Comparison of ENCODE assay signal across 7 cellular contexts in genomic region chr20:35723275-35723639, GRCh38. TPM values are rescaled to one million over a fixed set of nuclear protein-coding genes. Genes with fewer than 3 reads are reported as not detected.
DNase-seq lines count a peak whose midpoint lies in the region; ATAC-seq, FAIRE-seq and TF ChIP-seq lines count a peak whose summit lies in the region.
"Not testable (repeated sequence)": the region's sequence is repeated elsewhere in the genome, so short reads cannot be mapped to it uniquely, and the experiment has no call there.

No MANE protein-coding gene starts in this region.

- in situ Hi-C loops in K562 (cut with MboI) = not testable (repeated sequence)

- not testable (repeated sequence) for TF ChIP-seq POLR2A in K562 (conservative IDR thresholded peaks at IDR 0.05)

- peak overlapping the region in 5 of 7 donors; percentile 17 to 81 (median 43) for H3K27ac Mint-ChIP-seq in CD4-positive, alpha-beta memory T cell
- H3K27ac Mint-ChIP-seq in HFFc6 = peak overlapping the region; percentile 40
- H3K27ac Mint-ChIP-seq in activated CD4-positive, alpha-beta memory T cell treated with anti-CD3 and anti-CD28 coated beads for 36 hours = peak overlapping the region; percentile 54
- peak overlapping the region; percentile 88 for H3K27ac Mint-ChIP-seq in activated T-cell treated with anti-CD3 and anti-CD28 coated beads, Interleukin-2, amount 50 U/mL, for 72 hours
- peak overlapping the region; percentile 69 to 89 (median 78) for H3K27ac Mint-ChIP-seq in immature natural killer cell

- peaks cover 88% of the 10 kb centered on the region for H3K36me3 ChIP-seq in CD4-positive, alpha-beta memory T cell (ENCODE audit: insufficient read depth, low read length)
- peaks cover 96% of the 10 kb centered on the region for H3K36me3 ChIP-seq in K562 (ENCODE audit: control insufficient read depth, insufficient read depth, low read length)
- peaks cover 11 to 100% of the 10 kb centered on the region in 2 donors for H3K36me3 ChIP-seq in psoas muscle (ENCODE audit: insufficient read depth in 1 of 2, low read depth in 1 of 2)

- H2AFZ ChIP-seq in K562 (ENCODE audit: low read depth, low read length) = not testable (repeated sequence)

- CTCF ChIA-PET in CD4-positive, alpha-beta memory T cell (lab: Charles Lee; ENCODE audit: partially characterized antibody); K562 (lab: Yijun Ruan, JAX; ENCODE audit: low intra/inter-chr PET ratio): not testable (repeated sequence)
- CTCF ChIA-PET in activated CD4-positive, alpha-beta memory T cell treated with anti-CD3 and anti-CD28 coated beads for 36 hours (lab: Charles Lee) = interaction anchor here (1.0 kb wide), 1 partner anchor 161 kb away, joined by 3 read pairs; no protein-coding TSS in a partner anchor

- not testable (repeated sequence) for TF ChIP-seq RAD21 in K562 (CRISPR knock-in tag; conservative IDR thresholded peaks at IDR 0.05 in 1 of 2, IDR thresholded peaks at IDR 0.05 in 1 of 2)

- H3K27ac ChIP-seq in CD4-positive, alpha-beta memory T cell (ENCODE audit: low read depth, low read length); K562 (ENCODE audit: extremely low read depth, low read depth, low read length): not testable (repeated sequence)
- H3K27ac ChIP-seq in psoas muscle = peak overlapping the region; percentile 1

- H3K9me3 Mint-ChIP-seq in CD4-positive, alpha-beta memory T cell; HFFc6; activated CD4-positive, alpha-beta memory T cell treated with anti-CD3 and anti-CD28 coated beads for 36 hours; activated T-cell treated with anti-CD3 and anti-CD28 coated beads, Interleukin-2, amount 50 U/mL, for 72 hours; immature natural killer cell: not testable (repeated sequence)

- BruUV-seq in K562 (replicated peaks; lab: Mats Ljungman, UMichigan) = not testable (repeated sequence)

- not testable (repeated sequence) for DNase-seq in CD4-positive, alpha-beta memory T cell; HFFc6; activated CD4-positive, alpha-beta memory T cell treated with anti-CD3 and anti-CD28 coated beads for 36 hours; activated T-cell treated with anti-CD3 and anti-CD28 coated beads, Interleukin-2, amount 50 U/mL, for 72 hours; K562 (ENCODE audit: extremely low read depth in 1 of 4, low spot score in 3 of 4); immature natural killer cell; psoas muscle

- peaks cover 56 to 77% of the 10 kb centered on the region in 2 donors for H3K36me3 Mint-ChIP-seq in CD4-positive, alpha-beta memory T cell
- H3K36me3 Mint-ChIP-seq in HFFc6 (ENCODE audit: low read depth) (peaks cover 47% of the 10 kb centered on the region), immature natural killer cell (peaks cover 36 to 59% (median 45%) of the 10 kb centered on the region in 3 donors)
- peaks cover 67% of the 10 kb centered on the region for H3K36me3 Mint-ChIP-seq in activated CD4-positive, alpha-beta memory T cell treated with anti-CD3 and anti-CD28 coated beads for 36 hours
- peaks cover 32 to 71% of the 10 kb centered on the region in 2 donors for H3K36me3 Mint-ChIP-seq in activated T-cell treated with anti-CD3 and anti-CD28 coated beads, Interleukin-2, amount 50 U/mL, for 72 hours (ENCODE audit: insufficient read depth in 2 of 2)

- TF ChIP-seq EP300 in K562 (IDR thresholded peaks at IDR 0.05; ENCODE audit: low read length) = not testable (repeated sequence)

- H3K4me3 ChIP-seq in CD4-positive, alpha-beta memory T cell (ENCODE audit: low read length in 2 of 2); K562; psoas muscle: not testable (repeated sequence)

- POLR2A ChIA-PET in CD4-positive, alpha-beta memory T cell (lab: Charles Lee; ENCODE audit: partially characterized antibody) = interaction anchor here (0.9 to 2.5 kb wide), 2 partner anchors 10 to 19 kb away, joined by 3 to 10 read pairs; partner anchors contain the start of gene RBM39
- POLR2A ChIA-PET in activated CD4-positive, alpha-beta memory T cell treated with anti-CD3 and anti-CD28 coated beads for 36 hours (lab: Charles Lee) = interaction anchor here (1.5 kb wide), 1 partner anchor 8 kb away, joined by 7 read pairs; no protein-coding TSS in a partner anchor
- POLR2A ChIA-PET in K562 (lab: Yijun Ruan, JAX) = interaction anchor here (0.6 to 7.2 kb wide), 4 partner anchors 9 to 59 kb away, joined by 3 to 102 read pairs (median 4); partner anchors contain the start of genes NFS1 and ROMO1

- H3K4me1 Mint-ChIP-seq in CD4-positive, alpha-beta memory T cell = peaks cover 21 to 61% (median 39%) of the 10 kb centered on the region in 4 donors
- H3K4me1 Mint-ChIP-seq in HFFc6 (ENCODE audit: low read depth) (peaks cover 29% of the 10 kb centered on the region), immature natural killer cell (peaks cover 36 to 61% of the 10 kb centered on the region in 2 donors)
- H3K4me1 Mint-ChIP-seq in activated CD4-positive, alpha-beta memory T cell treated with anti-CD3 and anti-CD28 coated beads for 36 hours (ENCODE audit: low read depth) = peaks cover 41% of the 10 kb centered on the region
- peaks cover 53% of the 10 kb centered on the region for H3K4me1 Mint-ChIP-seq in activated T-cell treated with anti-CD3 and anti-CD28 coated beads, Interleukin-2, amount 50 U/mL, for 72 hours (ENCODE audit: low read depth)

- not testable (repeated sequence) for H3K9me3 ChIP-seq in CD4-positive, alpha-beta memory T cell (ENCODE audit: control insufficient read depth in 1 of 2, low read length in 2 of 2); K562 (replicated peaks; ENCODE audit: control insufficient read depth, insufficient read depth, low read depth, low read length); psoas muscle

- peaks cover 24% of the 10 kb centered on the region for H4K20me1 ChIP-seq in K562 (replicated peaks; ENCODE audit: control insufficient read depth, insufficient read depth, low read length)

- WGBS in K562 (ENCODE audit: insufficient coverage, low coverage, missing lambda C conversion rate) = 93% methylated on average over 4 of the region's 4 CpGs
- 72 to 86% (median 77%) methylated on average over 4 of the region's 4 CpGs for WGBS in psoas muscle, 3 donors

- peak in 1 of 2 donors; percentile 6 for ATAC-seq in activated T-cell treated with anti-CD3 and anti-CD28 coated beads, Interleukin-2, amount 50 U/mL, for 72 hours (replicated peaks in 1 of 2)
- not testable (repeated sequence) for ATAC-seq in K562
- ATAC-seq in psoas muscle = peak in 1 of 4 donors; percentile 4

- H3K4me2 ChIP-seq in K562 (ENCODE audit: insufficient read depth, low read length) = not testable (repeated sequence)

- not testable (repeated sequence) for H3K9ac ChIP-seq in K562 (ENCODE audit: insufficient read depth in 1 of 2, low read depth in 2 of 2, low read length in 2 of 2)

- peak overlapping the region in 1 of 8 donors; percentile 43 for H3K4me3 Mint-ChIP-seq in CD4-positive, alpha-beta memory T cell
- not testable (repeated sequence) for H3K4me3 Mint-ChIP-seq in HFFc6; activated CD4-positive, alpha-beta memory T cell treated with anti-CD3 and anti-CD28 coated beads for 36 hours
- H3K4me3 Mint-ChIP-seq in activated T-cell treated with anti-CD3 and anti-CD28 coated beads, Interleukin-2, amount 50 U/mL, for 72 hours = peak overlapping the region in 1 of 2 donors; percentile 54
- peak overlapping the region; percentile 36 to 68 (median 51) for H3K4me3 Mint-ChIP-seq in immature natural killer cell

- not testable (repeated sequence) for TF ChIP-seq CTCF in HFFc6 (IDR thresholded peaks at IDR 0.05); K562 (IDR thresholded peaks at IDR 0.05 in 2 of 3, conservative IDR thresholded peaks at IDR 0.05 in 1 of 3; ENCODE audit: insufficient read depth in 2 of 3, low read depth in 1 of 3, low read length in 3 of 3); psoas muscle (IDR thresholded peaks at IDR 0.05)

- not testable (repeated sequence) for H3K9me1 ChIP-seq in K562 (ENCODE audit: control insufficient read depth, insufficient read depth, low read length)

- not testable (repeated sequence) for H3K27me3 ChIP-seq in CD4-positive, alpha-beta memory T cell (ENCODE audit: insufficient read depth, low read length); K562 (ENCODE audit: control insufficient read depth in 2 of 2, insufficient read depth in 2 of 2, low read length in 2 of 2); psoas muscle (ENCODE audit: insufficient read depth in 3 of 3, low read length in 2 of 3)

- not testable (repeated sequence) for FAIRE-seq in K562 (lab: Jason Lieb, UNC)

- intact Hi-C loops in CD4-positive, alpha-beta memory T cell (cut with micrococcal nuclease) = loop anchor here (10.0 kb wide), 1 partner anchor 52 kb away; the partner anchor contains the start of gene PHF20
- intact Hi-C loops in activated CD4-positive, alpha-beta memory T cell treated with anti-CD3 and anti-CD28 coated beads for 36 hours (cut with micrococcal nuclease); K562 (cut with micrococcal nuclease); psoas muscle (cut with DNase I): not testable (repeated sequence)

- peaks cover 48% of the 10 kb centered on the region for H3K4me1 ChIP-seq in CD4-positive, alpha-beta memory T cell (ENCODE audit: insufficient read depth, low read length)
- not testable (repeated sequence) for H3K4me1 ChIP-seq in K562 (replicated peaks in 1 of 2; ENCODE audit: control insufficient read depth in 2 of 2, insufficient read depth in 2 of 2, low read length in 2 of 2)
- H3K4me1 ChIP-seq in psoas muscle = peaks cover 63% of the 10 kb centered on the region

- peaks cover 84% of the 10 kb centered on the region for H3K79me2 ChIP-seq in K562 (ENCODE audit: control insufficient read depth, insufficient read depth, low read length)

- not testable (repeated sequence) for H3K27me3 Mint-ChIP-seq in CD4-positive, alpha-beta memory T cell; activated CD4-positive, alpha-beta memory T cell treated with anti-CD3 and anti-CD28 coated beads for 36 hours; activated T-cell treated with anti-CD3 and anti-CD28 coated beads, Interleukin-2, amount 50 U/mL, for 72 hours (ENCODE audit: low read depth)
- H3K27me3 Mint-ChIP-seq in HFFc6 (ENCODE audit: insufficient read depth) = peaks cover 19% of the 10 kb centered on the region
- peaks cover 18 to 64% (median 53%) of the 10 kb centered on the region in 3 donors for H3K27me3 Mint-ChIP-seq in immature natural killer cell (ENCODE audit: low read depth in 3 of 3)

RNA-seq across cellular contexts. Expression of gene RBM39, which starts 18.8 kb away (rescaled TPM):
- total RNA-seq in CD4-positive, alpha-beta memory T cell = 100 to 1,000 TPM; 631 to 665 TPM
- 100 to 1,000 TPM in 1 of 2 donors, 10 to 100 TPM in 1; 76.7 to 153 TPM for polyA plus RNA-seq in CD4-positive, alpha-beta memory T cell
- 100 to 1,000 TPM; 162 to 198 (median 185) TPM for total RNA-seq in HFFc6 (2021; fragmentation: NEBNext Ultra II Directional; extraction: Animal tissue kit (Norgen Biotek cat#: 25700))
- total RNA-seq in activated CD4-positive, alpha-beta memory T cell treated with anti-CD3 and anti-CD28 coated beads for 36 hours = 100 to 1,000 TPM; 243 to 259 TPM
- 100 to 1,000 TPM; 431 to 525 TPM for total RNA-seq in activated T-cell treated with anti-CD3 and anti-CD28 coated beads, Interleukin-2, amount 50 U/mL, for 72 hours
- 377 and 1,084 TPM in 2 replicates for total RNA-seq in K562 (2011; cell fraction: chromatin; rRNA removed; ENCODE audit: low replicate concordance)
- total RNA-seq in K562 (2011; cell fraction: nucleolus; rRNA removed) = 154 and 218 TPM in 2 replicates
- 345 and 673 TPM in 2 replicates for total RNA-seq in K562 (2011; cell fraction: nucleoplasm; rRNA removed)
- total RNA-seq in K562 (2014; rRNA removed) = 241 and 314 TPM in 2 replicates
- total RNA-seq in K562 (2014; rRNA removed; fragmentation: Illumina TruSeq; extraction: Trizol) = 305 and 330 TPM in 2 replicates
- total RNA-seq in K562 (2015; rRNA removed; fragmentation: Illumina TruSeq; extraction: Trizol) = 297 and 319 TPM in 2 replicates
- 241 and 250 TPM in 2 replicates for total RNA-seq in K562 (2021)
- polyA plus RNA-seq in K562 (2011; rRNA removed) = 187 and 191 TPM in 2 replicates
- 33.0 and 80.4 TPM in 2 replicates for polyA plus RNA-seq in K562 (2011; cell fraction: cytosol; rRNA removed)
- polyA plus RNA-seq in K562 (2011; cell fraction: nucleus; rRNA removed) = 662 and 820 TPM in 2 replicates
- 185 and 194 TPM in 2 replicates for polyA plus RNA-seq in K562 (2012)
- 213 and 218 TPM in 2 replicates for polyA plus RNA-seq in K562 (2014; fragmentation: Illumina TruSeq; extraction: Trizol)
- polyA plus RNA-seq in K562 (2014; fragmentation: Nextera tagmentation; extraction: Ambion mirVana) = 100 to 1,000 TPM; 143 to 198 TPM
- 212 and 228 TPM in 2 replicates for polyA plus RNA-seq in K562 (2014; rRNA removed)
- 178 and 203 TPM in 2 replicates for polyA minus RNA-seq in K562 (2011; rRNA and poly(A)+ RNA removed)
- polyA minus RNA-seq in K562 (2011; cell fraction: cytosol; rRNA and poly(A)+ RNA removed) = 67.8 and 77.2 TPM in 2 replicates
- polyA minus RNA-seq in K562 (2011; cell fraction: nucleus; rRNA and poly(A)+ RNA removed) = 241 and 336 TPM in 2 replicates
- 100 to 1,000 TPM; 120 to 203 (median 142) TPM for polyA plus RNA-seq in immature natural killer cell
- total RNA-seq in psoas muscle = 100 to 1,000 TPM in 3 of 4 donors, 10 to 100 TPM in 1; 93.0 to 171 (median 139) TPM
- polyA plus RNA-seq in psoas muscle = 100 to 1,000 TPM; 115 to 151 (median 123) TPM

RNA-seq across cellular contexts. Expression of gene ROMO1, which starts 24.1 kb away (rescaled TPM):
- total RNA-seq in CD4-positive, alpha-beta memory T cell = 10 to 100 TPM; 38.4 to 43.8 TPM
- 100 to 1,000 TPM; 273 to 335 TPM for polyA plus RNA-seq in CD4-positive, alpha-beta memory T cell
- total RNA-seq in HFFc6 (2021; fragmentation: NEBNext Ultra II Directional; extraction: Animal tissue kit (Norgen Biotek cat#: 25700)) = 100 to 1,000 TPM; 158 to 236 (median 195) TPM
- total RNA-seq in activated CD4-positive, alpha-beta memory T cell treated with anti-CD3 and anti-CD28 coated beads for 36 hours = 100 to 1,000 TPM; 141 to 142 TPM
- total RNA-seq in activated T-cell treated with anti-CD3 and anti-CD28 coated beads, Interleukin-2, amount 50 U/mL, for 72 hours = 10 to 100 TPM; 51.4 to 53.8 TPM
- 8.1 and 30.8 TPM in 2 replicates for total RNA-seq in K562 (2011; cell fraction: chromatin; rRNA removed; ENCODE audit: low replicate concordance)
- total RNA-seq in K562 (2011; cell fraction: nucleolus; rRNA removed) = 77.2 and 84.6 TPM in 2 replicates
- total RNA-seq in K562 (2011; cell fraction: nucleoplasm; rRNA removed) = 53.4 and 57.0 TPM in 2 replicates
- 422 and 571 TPM in 2 replicates for total RNA-seq in K562 (2014; rRNA removed)
- 46.5 and 50.1 TPM in 2 replicates for total RNA-seq in K562 (2014; rRNA removed; fragmentation: Illumina TruSeq; extraction: Trizol)
- total RNA-seq in K562 (2015; rRNA removed; fragmentation: Illumina TruSeq; extraction: Trizol) = 137 and 139 TPM in 2 replicates
- 217 and 226 TPM in 2 replicates for total RNA-seq in K562 (2021)
- polyA plus RNA-seq in K562 (2011; rRNA removed) = 179 and 193 TPM in 2 replicates
- 657 and 854 TPM in 2 replicates for polyA plus RNA-seq in K562 (2011; cell fraction: cytosol; rRNA removed)
- 234 and 309 TPM in 2 replicates for polyA plus RNA-seq in K562 (2011; cell fraction: nucleus; rRNA removed)
- polyA plus RNA-seq in K562 (2012) = 288 and 480 TPM in 2 replicates
- polyA plus RNA-seq in K562 (2014; fragmentation: Illumina TruSeq; extraction: Trizol) = 31.8 and 117 TPM in 2 replicates
- polyA plus RNA-seq in K562 (2014; fragmentation: Nextera tagmentation; extraction: Ambion mirVana) = 100 to 1,000 TPM; 635 to 741 TPM
- polyA plus RNA-seq in K562 (2014; rRNA removed) = 433 and 559 TPM in 2 replicates
- 18.5 and 28.9 TPM in 2 replicates for polyA minus RNA-seq in K562 (2011; rRNA and poly(A)+ RNA removed)
- 43.7 and 68.4 TPM in 2 replicates for polyA minus RNA-seq in K562 (2011; cell fraction: cytosol; rRNA and poly(A)+ RNA removed)
- polyA minus RNA-seq in K562 (2011; cell fraction: nucleus; rRNA and poly(A)+ RNA removed) = 21.0 and 24.8 TPM in 2 replicates
- 100 to 1,000 TPM; 298 to 612 (median 340) TPM for polyA plus RNA-seq in immature natural killer cell
- total RNA-seq in psoas muscle = 100 to 1,000 TPM; 133 to 172 (median 143) TPM
- 100 to 1,000 TPM; 253 to 379 (median 323) TPM for polyA plus RNA-seq in psoas muscle

RNA-seq across cellular contexts. Expression of gene NFS1, which starts 24.1 kb away (rescaled TPM):
- 10 to 100 TPM; 30.3 to 33.6 TPM for total RNA-seq in CD4-positive, alpha-beta memory T cell
- polyA plus RNA-seq in CD4-positive, alpha-beta memory T cell = 10 to 100 TPM in 1 of 2 donors, 1 to 10 TPM in 1; 6.3 to 28.3 TPM
- total RNA-seq in HFFc6 (2021; fragmentation: NEBNext Ultra II Directional; extraction: Animal tissue kit (Norgen Biotek cat#: 25700)) = 10 to 100 TPM; 28.6 to 40.6 (median 34.6) TPM
- total RNA-seq in activated CD4-positive, alpha-beta memory T cell treated with anti-CD3 and anti-CD28 coated beads for 36 hours = 10 to 100 TPM; 36.9 to 40.8 TPM
- total RNA-seq in activated T-cell treated with anti-CD3 and anti-CD28 coated beads, Interleukin-2, amount 50 U/mL, for 72 hours = 10 to 100 TPM; 43.3 to 46.0 TPM
- total RNA-seq in K562 (2011; cell fraction: chromatin; rRNA removed; ENCODE audit: low replicate concordance) = 52.4 and 75.5 TPM in 2 replicates
- total RNA-seq in K562 (2011; cell fraction: nucleolus; rRNA removed) = 59.4 and 63.0 TPM in 2 replicates
- total RNA-seq in K562 (2011; cell fraction: nucleoplasm; rRNA removed) = 55.7 and 62.0 TPM in 2 replicates
- total RNA-seq in K562 (2014; rRNA removed) (45.0 and 59.4 TPM in 2 replicates), K562 (2014; rRNA removed; fragmentation: Illumina TruSeq; extraction: Trizol) (41.0 and 41.8 TPM in 2 replicates), K562 (2015; rRNA removed; fragmentation: Illumina TruSeq; extraction: Trizol) (34.1 and 34.7 TPM in 2 replicates), K562 (2021) (47.1 and 52.5 TPM in 2 replicates), psoas muscle (10 to 100 TPM; 23.6 to 45.0 (median 40.3) TPM)
- polyA plus RNA-seq in K562 (2011; rRNA removed) (72.2 and 76.3 TPM in 2 replicates), K562 (2014; fragmentation: Illumina TruSeq; extraction: Trizol) (48.0 and 51.9 TPM in 2 replicates), K562 (2014; fragmentation: Nextera tagmentation; extraction: Ambion mirVana) (10 to 100 TPM; 11.5 to 13.9 TPM), K562 (2014; rRNA removed) (84.8 and 94.6 TPM in 2 replicates), immature natural killer cell (10 to 100 TPM in 2 of 3 donors, 1 to 10 TPM in 1; 8.1 to 21.3 (median 20.0) TPM), psoas muscle (10 to 100 TPM; 19.8 to 35.2 (median 26.1) TPM)
- polyA plus RNA-seq in K562 (2011; cell fraction: cytosol; rRNA removed) = 84.5 and 124 TPM in 2 replicates
- 63.6 and 64.2 TPM in 2 replicates for polyA plus RNA-seq in K562 (2011; cell fraction: nucleus; rRNA removed)
- 27.4 and 33.4 TPM in 2 replicates for polyA plus RNA-seq in K562 (2012)
- 45.8 and 53.4 TPM in 2 replicates for polyA minus RNA-seq in K562 (2011; rRNA and poly(A)+ RNA removed)
- 19.5 and 21.2 TPM in 2 replicates for polyA minus RNA-seq in K562 (2011; cell fraction: cytosol; rRNA and poly(A)+ RNA removed)
- 21.2 and 21.4 TPM in 2 replicates for polyA minus RNA-seq in K562 (2011; cell fraction: nucleus; rRNA and poly(A)+ RNA removed)

RNA-seq across cellular contexts. Expression of gene PHF20, which starts 48.6 kb away (rescaled TPM):
- total RNA-seq in CD4-positive, alpha-beta memory T cell = 10 to 100 TPM; 72.9 to 82.3 TPM
- polyA plus RNA-seq in CD4-positive, alpha-beta memory T cell = 100 to 1,000 TPM; 106 to 126 TPM
- total RNA-seq in HFFc6 (2021; fragmentation: NEBNext Ultra II Directional; extraction: Animal tissue kit (Norgen Biotek cat#: 25700)) = 10 to 100 TPM; 31.5 to 40.9 (median 36.2) TPM
- total RNA-seq in activated CD4-positive, alpha-beta memory T cell treated with anti-CD3 and anti-CD28 coated beads for 36 hours = 10 to 100 TPM; 49.1 to 50.5 TPM
- total RNA-seq in activated T-cell treated with anti-CD3 and anti-CD28 coated beads, Interleukin-2, amount 50 U/mL, for 72 hours = 10 to 100 TPM; 68.1 to 68.6 TPM
- total RNA-seq in K562 (2011; cell fraction: chromatin; rRNA removed; ENCODE audit: low replicate concordance) = 82.3 and 150 TPM in 2 replicates
- total RNA-seq in K562 (2011; cell fraction: nucleolus; rRNA removed) = 62.7 and 66.5 TPM in 2 replicates
- total RNA-seq in K562 (2011; cell fraction: nucleoplasm; rRNA removed) = 101 and 125 TPM in 2 replicates
- total RNA-seq in K562 (2014; rRNA removed) (54.2 and 60.3 TPM in 2 replicates), K562 (2014; rRNA removed; fragmentation: Illumina TruSeq; extraction: Trizol) (77.2 and 85.9 TPM in 2 replicates), K562 (2015; rRNA removed; fragmentation: Illumina TruSeq; extraction: Trizol) (63.2 and 66.1 TPM in 2 replicates), K562 (2021) (49.9 and 55.1 TPM in 2 replicates), psoas muscle (10 to 100 TPM; 57.7 to 97.9 (median 68.4) TPM)
- polyA plus RNA-seq in K562 (2011; rRNA removed) (35.7 and 49.9 TPM in 2 replicates), K562 (2014; fragmentation: Illumina TruSeq; extraction: Trizol) (70.7 and 75.0 TPM in 2 replicates), K562 (2014; fragmentation: Nextera tagmentation; extraction: Ambion mirVana) (100 to 1,000 TPM; 178 to 196 TPM), K562 (2014; rRNA removed) (83.3 and 86.9 TPM in 2 replicates), immature natural killer cell (100 to 1,000 TPM in 2 of 3 donors, 10 to 100 TPM in 1; 92.6 to 140 (median 112) TPM), psoas muscle (10 to 100 TPM; 32.1 to 95.7 (median 58.6) TPM)
- polyA plus RNA-seq in K562 (2011; cell fraction: cytosol; rRNA removed) = 31.1 and 34.8 TPM in 2 replicates
- 30.2 and 32.2 TPM in 2 replicates for polyA plus RNA-seq in K562 (2011; cell fraction: nucleus; rRNA removed)
- 43.2 and 96.3 TPM in 2 replicates for polyA plus RNA-seq in K562 (2012)
- 59.5 and 68.3 TPM in 2 replicates for polyA minus RNA-seq in K562 (2011; rRNA and poly(A)+ RNA removed)
- polyA minus RNA-seq in K562 (2011; cell fraction: cytosol; rRNA and poly(A)+ RNA removed) = 24.5 and 25.3 TPM in 2 replicates
- polyA minus RNA-seq in K562 (2011; cell fraction: nucleus; rRNA and poly(A)+ RNA removed) = 17.8 and 39.2 TPM in 2 replicates

RNA-seq across cellular contexts. Expression of gene CPNE1, which starts 58.6 kb away (rescaled TPM):
- total RNA-seq in CD4-positive, alpha-beta memory T cell = 100 to 1,000 TPM; 316 to 353 TPM
- polyA plus RNA-seq in CD4-positive, alpha-beta memory T cell = 100 to 1,000 TPM; 305 to 343 TPM
- 100 to 1,000 TPM; 200 to 230 (median 213) TPM for total RNA-seq in HFFc6 (2021; fragmentation: NEBNext Ultra II Directional; extraction: Animal tissue kit (Norgen Biotek cat#: 25700))
- 100 to 1,000 TPM; 242 to 253 TPM for total RNA-seq in activated CD4-positive, alpha-beta memory T cell treated with anti-CD3 and anti-CD28 coated beads for 36 hours
- total RNA-seq in activated T-cell treated with anti-CD3 and anti-CD28 coated beads, Interleukin-2, amount 50 U/mL, for 72 hours = 100 to 1,000 TPM; 459 to 512 TPM
- total RNA-seq in K562 (2011; cell fraction: chromatin; rRNA removed; ENCODE audit: low replicate concordance) = 182 and 323 TPM in 2 replicates
- 205 and 207 TPM in 2 replicates for total RNA-seq in K562 (2011; cell fraction: nucleolus; rRNA removed)
- 200 and 207 TPM in 2 replicates for total RNA-seq in K562 (2011; cell fraction: nucleoplasm; rRNA removed)
- total RNA-seq in K562 (2014; rRNA removed) (54.4 and 83.8 TPM in 2 replicates), K562 (2014; rRNA removed; fragmentation: Illumina TruSeq; extraction: Trizol) (39.7 and 42.2 TPM in 2 replicates), K562 (2015; rRNA removed; fragmentation: Illumina TruSeq; extraction: Trizol) (41.9 and 42.1 TPM in 2 replicates), K562 (2021) (102 and 105 TPM in 2 replicates), psoas muscle (10 to 100 TPM; 55.9 to 75.4 (median 67.1) TPM)
- polyA plus RNA-seq in K562 (2011; rRNA removed) (72.9 and 80.0 TPM in 2 replicates), K562 (2014; fragmentation: Illumina TruSeq; extraction: Trizol) (68.6 and 69.8 TPM in 2 replicates), K562 (2014; fragmentation: Nextera tagmentation; extraction: Ambion mirVana) (10 to 100 TPM; 45.5 to 56.0 TPM), K562 (2014; rRNA removed) (56.0 and 65.2 TPM in 2 replicates), immature natural killer cell (100 to 1,000 TPM; 445 to 490 (median 454) TPM), psoas muscle (10 to 100 TPM; 59.5 to 62.1 (median 61.6) TPM)
- polyA plus RNA-seq in K562 (2011; cell fraction: cytosol; rRNA removed) = 124 and 164 TPM in 2 replicates
- polyA plus RNA-seq in K562 (2011; cell fraction: nucleus; rRNA removed) = 322 and 336 TPM in 2 replicates
- polyA plus RNA-seq in K562 (2012) = 98.9 and 128 TPM in 2 replicates
- polyA minus RNA-seq in K562 (2011; rRNA and poly(A)+ RNA removed) = 46.6 and 66.8 TPM in 2 replicates
- polyA minus RNA-seq in K562 (2011; cell fraction: cytosol; rRNA and poly(A)+ RNA removed) = 46.7 and 82.3 TPM in 2 replicates
- 66.4 and 92.3 TPM in 2 replicates for polyA minus RNA-seq in K562 (2011; cell fraction: nucleus; rRNA and poly(A)+ RNA removed)
